Comparison of ENCODE assay signal across 16 cellular contexts in the genomic region with DNA sequence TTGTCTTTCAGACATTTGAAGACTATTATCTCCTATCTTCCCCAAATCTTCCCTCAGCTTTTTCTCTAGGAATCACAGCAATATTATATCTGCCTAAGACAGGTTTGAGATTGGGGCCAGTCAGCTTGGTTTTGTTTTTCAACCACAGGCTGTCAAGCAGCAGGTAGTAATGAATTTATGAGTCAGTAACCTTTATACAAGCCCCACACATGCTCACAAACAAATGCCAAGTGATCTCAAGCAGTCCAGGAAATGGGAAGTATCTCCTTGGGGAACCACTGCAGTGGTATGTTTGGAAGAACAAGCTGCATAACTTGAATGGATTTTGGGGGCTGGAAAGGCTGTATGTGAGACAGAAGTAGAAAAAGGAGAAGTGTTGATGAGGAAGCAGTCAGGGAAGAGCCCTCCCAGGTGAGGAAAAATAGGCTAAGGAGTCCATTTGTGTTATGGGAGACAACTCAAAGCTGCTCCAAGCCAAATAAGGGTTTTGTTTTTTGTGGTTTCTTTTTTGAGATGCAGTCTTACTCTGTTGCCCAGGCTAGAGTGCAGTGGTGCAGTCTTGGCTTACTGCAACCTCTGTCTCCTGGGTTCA. TPM values are rescaled to one million over a fixed set of nuclear protein-coding genes. Genes with fewer than 3 reads are reported as not detected.
A peak's percentile ranks its signal among the peaks of the same experiment; 100 is the strongest.
DNase-seq lines count a peak whose midpoint lies in the region; ATAC-seq, FAIRE-seq and TF ChIP-seq lines count a peak whose summit lies in the region.
"Had no signal": no experiment of that assay in that cellular context is flagged by ENCODE, and none has a peak within 500 bp of the region (broad histone marks: within the 10 kb centered on the region; RNA-seq: fewer than 3 reads in every experiment).

No MANE protein-coding gene starts in this region.

- CTCF ChIA-PET in PC-3 (lab: Charles Lee): no interaction called here

- no peaks in the 10 kb centered on the region for H4K20me1 ChIP-seq in PC-3 (ENCODE audit: low read length)

- no peaks in the 10 kb centered on the region for H3K9me3 Mint-ChIP-seq in activated T-cell treated with anti-CD3 and anti-CD28 coated beads, Interleukin-2, amount 50 U/mL, for 24 hours
- H3K9me3 Mint-ChIP-seq: stimulated activated naive B cell treated with anti-CD40 and anti-IgM and Interleukin-4, amounts not matched to agents 10 μg/mL and 1 μg/mL and 100 μg/mL, for 72 hours had no signal

- H3K27me3 Mint-ChIP-seq in activated T-cell treated with anti-CD3 and anti-CD28 coated beads, Interleukin-2, amount 50 U/mL, for 24 hours: no peaks in the 10 kb centered on the region
- H3K27me3 Mint-ChIP-seq: stimulated activated naive B cell treated with anti-CD40 and anti-IgM and Interleukin-4, amounts not matched to agents 10 μg/mL and 1 μg/mL and 100 μg/mL, for 72 hours had no signal

- H3K9ac ChIP-seq in PC-3 (ENCODE audit: low read length) (no peak overlapping the region), skeletal muscle satellite cell (ENCODE audit: low read depth, low read length) (no peak overlapping the region), kidney (ENCODE audit: low read length in 2 of 2) (no peak overlapping the region)

- intact Hi-C loops in PC-3 (cut with micrococcal nuclease): no loop called here
- intact Hi-C loops in kidney (cut with DNase I): no loop called here
- intact Hi-C loops in right cardiac atrium (cut with DNase I): no loop called here

- no peak overlapping the region for H2AFZ ChIP-seq in PC-3 (ENCODE audit: low read length)

- H3K4me1 ChIP-seq in PC-3 (ENCODE audit: insufficient read depth, low read length): peaks cover 26% of the 10 kb centered on the region
- peaks cover 16% of the 10 kb centered on the region for H3K4me1 ChIP-seq in skeletal muscle satellite cell (ENCODE audit: control insufficient read depth, insufficient read depth, low read length)
- peaks cover 0 to 7% of the 10 kb centered on the region in 2 donors for H3K4me1 ChIP-seq in kidney (ENCODE audit: control insufficient read depth in 1 of 2, insufficient read depth in 1 of 2, low read depth in 1 of 2, low read length in 2 of 2)
- H3K4me1 ChIP-seq in right cardiac atrium (ENCODE audit: control insufficient read depth, insufficient read depth, low read length): no peaks in the 10 kb centered on the region

- H3K4me3 Mint-ChIP-seq in activated T-cell treated with anti-CD3 and anti-CD28 coated beads, Interleukin-2, amount 50 U/mL, for 24 hours: peak overlapping the region; percentile 90

- H3K27ac Mint-ChIP-seq in activated T-cell treated with anti-CD3 and anti-CD28 coated beads, Interleukin-2, amount 50 U/mL, for 24 hours: no peak overlapping the region
- H3K27ac Mint-ChIP-seq: stimulated activated naive B cell treated with anti-CD40 and anti-IgM and Interleukin-4, amounts not matched to agents 10 μg/mL and 1 μg/mL and 100 μg/mL, for 72 hours had no signal

- DNase-seq in activated T-cell treated with anti-CD3 and anti-CD28 coated beads, Interleukin-2, amount 50 U/mL, for 24 hours: no peak
- DNase-seq in activated T-cell treated with anti-CD3 and anti-CD28 coated beads, Interleukin-2, amount 50 U/mL, for 48 hours: no peak
- DNase-seq in PC-3 (peak; percentile 42), choroid plexus epithelial cell (ENCODE audit: low read depth) (peak; percentile 7), kidney (no peak), right cardiac atrium (no peak)
- DNase-seq: left lung; NCI-H1417; NCI-H2227 treated with DMSO at 0.1 percent for 48 hours; SHP77; stimulated activated naive B cell treated with anti-CD40 and anti-IgM and Interleukin-4, amounts not matched to agents 10 μg/mL and 1 μg/mL and 100 μg/mL, for 72 hours had no signal

- BruUV-seq in PC-3 (replicated peaks; lab: Mats Ljungman, UMichigan): no TSS peak

- H3K79me2 ChIP-seq in PC-3 (ENCODE audit: low read length): peaks cover 25% of the 10 kb centered on the region

- peaks cover 59% of the 10 kb centered on the region for H3K36me3 Mint-ChIP-seq in activated T-cell treated with anti-CD3 and anti-CD28 coated beads, Interleukin-2, amount 50 U/mL, for 24 hours (ENCODE audit: low read depth)

- peaks cover 26% of the 10 kb centered on the region for H3K4me1 Mint-ChIP-seq in activated T-cell treated with anti-CD3 and anti-CD28 coated beads, Interleukin-2, amount 50 U/mL, for 24 hours (ENCODE audit: low read depth)

- H3K4me2 ChIP-seq in PC-3 (ENCODE audit: low read length): peak overlapping the region; percentile 82
- peak overlapping the region; percentile 75 for H3K4me2 ChIP-seq in skeletal muscle satellite cell (ENCODE audit: low read length)

- H3K27me3 ChIP-seq in PC-3 (ENCODE audit: low read length): no peaks in the 10 kb centered on the region
- no peaks in the 10 kb centered on the region for H3K27me3 ChIP-seq in skeletal muscle satellite cell (ENCODE audit: control insufficient read depth, insufficient read depth, low read length)
- no peaks in the 10 kb centered on the region for H3K27me3 ChIP-seq in right cardiac atrium (ENCODE audit: control insufficient read depth, insufficient read depth)
- H3K27me3 ChIP-seq: left lung had no signal

- POLR2A ChIA-PET in PC-3 (lab: Charles Lee; ENCODE audit: unreplicated experiment): interaction anchor here (0.5 kb wide), 1 partner anchor 37 kb away, joined by 5 read pairs; no protein-coding TSS in a partner anchor

- H3K4me3 ChIP-seq in PC-3 (ENCODE audit: low read length) (no peak overlapping the region), choroid plexus epithelial cell (ENCODE audit: low read depth, low read length) (no peak overlapping the region), skeletal muscle satellite cell (ENCODE audit: low read length) (no peak overlapping the region), kidney (ENCODE audit: low read length in 2 of 2) (no peak overlapping the region), right cardiac atrium (ENCODE audit: low read length) (no peak overlapping the region)
- H3K4me3 ChIP-seq: smooth muscle cell had no signal

- TF ChIP-seq CTCF in PC-3 (conservative IDR thresholded peaks at IDR 0.05; ENCODE audit: low read depth, low read length) (no peak), choroid plexus epithelial cell (conservative IDR thresholded peaks at IDR 0.05; ENCODE audit: low read depth, low read length) (no peak), kidney (IDR thresholded peaks at IDR 0.05; ENCODE audit: borderline replicate concordance, extremely low read depth, insufficient read depth) (no peak)

- no peaks in the 10 kb centered on the region for H3K9me3 ChIP-seq in PC-3 (ENCODE audit: low read length)
- H3K9me3 ChIP-seq in skeletal muscle satellite cell (replicated peaks; ENCODE audit: low read length): no peaks in the 10 kb centered on the region
- H3K9me3 ChIP-seq in kidney (ENCODE audit: control insufficient read depth in 1 of 2, low read length in 2 of 2): no peaks in the 10 kb centered on the region
- H3K9me3 ChIP-seq in right cardiac atrium (ENCODE audit: control insufficient read depth, low read length): no peaks in the 10 kb centered on the region
- H3K9me3 ChIP-seq: left lung had no signal

- H3K36me3 ChIP-seq in PC-3 (ENCODE audit: low read depth, low read length) (peaks cover 18% of the 10 kb centered on the region), skeletal muscle satellite cell (ENCODE audit: insufficient read depth, low read length) (peaks cover 28% of the 10 kb centered on the region), kidney (ENCODE audit: control insufficient read depth in 1 of 2, insufficient read depth in 2 of 2, low read length in 2 of 2) (peaks cover 13 to 16% of the 10 kb centered on the region in 2 donors)

- H3F3A ChIP-seq in PC-3 (ENCODE audit: low read length, unreplicated experiment): no peaks in the 10 kb centered on the region

- no peak for FAIRE-seq in kidney (lab: Jason Lieb, UNC)

- H3K27ac ChIP-seq in PC-3 (ENCODE audit: low read length): no peak overlapping the region
- no peak overlapping the region for H3K27ac ChIP-seq in kidney (ENCODE audit: low read depth in 2 of 2, low read length in 2 of 2)
- no peak overlapping the region for H3K27ac ChIP-seq in right cardiac atrium (ENCODE audit: low read length)
- H3K27ac ChIP-seq: HL-60 had no signal

- ATAC-seq in PC-3 (peak; percentile 23), GM18502 (IDR thresholded peaks at IDR 0.05; ENCODE audit: poor library complexity, unreplicated experiment) (no peak), right cardiac atrium (no peak)
- ATAC-seq: left lung had no signal

- no peaks in the 10 kb centered on the region for H3K9me2 ChIP-seq in PC-3 (replicated peaks; ENCODE audit: low read length)

RNA-seq across cellular contexts. Expression of gene DHDDS, which starts 2.1 kb away (rescaled TPM):
- total RNA-seq in PC-3 (2014; rRNA removed) (49.6 and 52.8 TPM in 2 replicates), kidney (53.4 TPM), right cardiac atrium (10 to 100 TPM; 27.0 to 34.0 (median 30.0) TPM)
- total RNA-seq in skeletal muscle satellite cell (2012; rRNA removed): 51.2 and 59.4 TPM in 2 replicates
- polyA plus RNA-seq in kidney (ENCODE audit: insufficient read depth, low read depth, low replicate concordance) (41.8 TPM), right cardiac atrium (21.5 TPM)

RNA-seq across cellular contexts. Expression of gene LIN28A, which starts 23.6 kb away (rescaled TPM):
- total RNA-seq in PC-3 (2014; rRNA removed): not detected in 2 replicates
- total RNA-seq in skeletal muscle satellite cell (2012; rRNA removed): not detected in 2 replicates
- total RNA-seq in kidney: not detected
- not detected for polyA plus RNA-seq in kidney (ENCODE audit: insufficient read depth, low read depth, low replicate concordance)
- total RNA-seq in right cardiac atrium: not detected
- polyA plus RNA-seq in right cardiac atrium: not detected
- total RNA-seq: left lung, smooth muscle cell, ureter had no signal

RNA-seq across cellular contexts. Expression of gene HMGN2, which starts 38.0 kb away (rescaled TPM):
- total RNA-seq in PC-3 (2014; rRNA removed) (822 and 888 TPM in 2 replicates), kidney (362 TPM), right cardiac atrium (100 to 1,000 TPM; 125 to 176 (median 136) TPM)
- 195 and 248 TPM in 2 replicates for total RNA-seq in skeletal muscle satellite cell (2012; rRNA removed)
- polyA plus RNA-seq in kidney (ENCODE audit: insufficient read depth, low read depth, low replicate concordance) (413 TPM), right cardiac atrium (152 TPM)

Comparison
In these comparisons a context has a peak if more than half of its experiments do, and no peak if none do; other contexts are left out.
1. DNase-seq: peak in PC-3 (single experiment) and choroid plexus epithelial cell (single experiment); none in activated T-cell treated with anti-CD3 and anti-CD28 coated beads, Interleukin-2, amount 50 U/mL, for 24 hours (single experiment), activated T-cell treated with anti-CD3 and anti-CD28 coated beads, Interleukin-2, amount 50 U/mL, for 48 hours (0 of 2), kidney (single experiment) and right cardiac atrium (0 of 3).